Comparison of ENCODE assay signal across 21 cellular contexts in the genomic region with DNA sequence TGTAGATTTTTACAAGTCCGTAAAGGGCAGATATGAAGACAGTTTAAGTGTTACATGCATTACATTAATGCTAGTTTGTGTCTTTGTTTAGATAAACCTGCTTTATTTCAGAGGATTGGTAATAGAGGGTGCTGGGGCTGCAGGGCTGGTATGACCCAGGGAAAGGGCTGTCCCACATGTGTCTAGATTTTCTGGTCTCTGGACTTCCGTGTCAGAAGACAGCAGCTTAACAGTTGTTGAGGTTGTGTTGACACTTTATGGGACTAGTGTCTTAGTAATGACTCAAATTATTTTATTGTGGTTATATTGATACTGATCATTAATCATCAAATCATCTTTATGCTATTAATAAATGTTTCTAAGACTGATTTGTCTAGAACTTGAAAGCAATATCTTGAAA. TPM values are rescaled to one million over a fixed set of nuclear protein-coding genes. Genes with fewer than 3 reads are reported as not detected.
A peak's percentile ranks its signal among the peaks of the same experiment; 100 is the strongest.
DNase-seq lines count a peak whose midpoint lies in the region; ATAC-seq and TF ChIP-seq lines count a peak whose summit lies in the region.
"Had no signal": no experiment of that assay in that cellular context is flagged by ENCODE, and none has a peak within 500 bp of the region (broad histone marks: within the 10 kb centered on the region; RNA-seq: fewer than 3 reads in every experiment).

No MANE protein-coding gene starts in this region.

- H3K4me1 Mint-ChIP-seq in activated naive CD8-positive, alpha-beta T cell (ENCODE audit: low read depth) = peaks cover 80% of the 10 kb centered on the region
- peaks cover 68% of the 10 kb centered on the region for H3K4me1 Mint-ChIP-seq in activated naive CD8-positive, alpha-beta T cell treated with anti-CD3 and anti-CD28 coated beads for 36 hours
- peaks cover 48% of the 10 kb centered on the region for H3K4me1 Mint-ChIP-seq in T-helper 17 cell
- peaks cover 17% of the 10 kb centered on the region for H3K4me1 Mint-ChIP-seq in progenitor cell of endocrine pancreas (ENCODE audit: low read depth)

- peak overlapping the region; percentile 89 for H3K27ac ChIP-seq in neutrophil
- no peak overlapping the region for H3K27ac ChIP-seq in upper lobe of left lung
- H3K27ac ChIP-seq: A549 had no signal

- no peak overlapping the region for H3K27ac Mint-ChIP-seq in activated naive CD8-positive, alpha-beta T cell
- H3K27ac Mint-ChIP-seq in activated naive CD8-positive, alpha-beta T cell treated with anti-CD3 and anti-CD28 coated beads for 36 hours = no peak overlapping the region
- peak overlapping the region; percentile 66 for H3K27ac Mint-ChIP-seq in T-helper 17 cell
- H3K27ac Mint-ChIP-seq in progenitor cell of endocrine pancreas = no peak overlapping the region

- no peak for TF ChIP-seq CTCF in neutrophil (IDR thresholded peaks at IDR 0.05)
- TF ChIP-seq CTCF in upper lobe of left lung (IDR thresholded peaks at IDR 0.05) = no peak
- TF ChIP-seq CTCF in progenitor cell of endocrine pancreas (IDR thresholded peaks at IDR 0.05; ENCODE audit: unreplicated experiment) = no peak

- WGBS in upper lobe of left lung, 2 donors = 82 to 98% methylated on average over 2 of the region's 2 CpGs

- no peaks in the 10 kb centered on the region for H3K27me3 Mint-ChIP-seq in activated naive CD8-positive, alpha-beta T cell
- H3K27me3 Mint-ChIP-seq in activated naive CD8-positive, alpha-beta T cell treated with anti-CD3 and anti-CD28 coated beads for 36 hours = no peaks in the 10 kb centered on the region
- H3K27me3 Mint-ChIP-seq in T-helper 17 cell = no peaks in the 10 kb centered on the region
- no peaks in the 10 kb centered on the region for H3K27me3 Mint-ChIP-seq in progenitor cell of endocrine pancreas
- H3K27me3 Mint-ChIP-seq: IgD-negative memory B cell had no signal

- ATAC-seq in T-helper 17 cell (no peak), upper lobe of left lung (ENCODE audit: low FRiP score in 2 of 2) (no peak)
- ATAC-seq: A549, PC-3 had no signal

- peaks cover 7% of the 10 kb centered on the region for H3K36me3 Mint-ChIP-seq in activated naive CD8-positive, alpha-beta T cell
- H3K36me3 Mint-ChIP-seq in activated naive CD8-positive, alpha-beta T cell treated with anti-CD3 and anti-CD28 coated beads for 36 hours = peaks cover 20% of the 10 kb centered on the region
- peaks cover 9% of the 10 kb centered on the region for H3K36me3 Mint-ChIP-seq in T-helper 17 cell (ENCODE audit: low read depth)
- no peaks in the 10 kb centered on the region for H3K36me3 Mint-ChIP-seq in progenitor cell of endocrine pancreas (ENCODE audit: insufficient read depth)

- H3K27me3 ChIP-seq in neutrophil (no peaks in the 10 kb centered on the region), upper lobe of left lung (no peaks in the 10 kb centered on the region)

- no peaks in the 10 kb centered on the region for H3K9me3 Mint-ChIP-seq in activated naive CD8-positive, alpha-beta T cell (ENCODE audit: low read depth)
- no peaks in the 10 kb centered on the region for H3K9me3 Mint-ChIP-seq in activated naive CD8-positive, alpha-beta T cell treated with anti-CD3 and anti-CD28 coated beads for 36 hours
- no peaks in the 10 kb centered on the region for H3K9me3 Mint-ChIP-seq in progenitor cell of endocrine pancreas (ENCODE audit: low read depth)
- H3K9me3 Mint-ChIP-seq: IgD-negative memory B cell had no signal

- no peak for TF ChIP-seq EP300 in upper lobe of left lung (IDR thresholded peaks at IDR 0.05)

- TF ChIP-seq POLR2A in upper lobe of left lung (IDR thresholded peaks at IDR 0.05) = no peak

- H3K4me1 ChIP-seq in neutrophil (ENCODE audit: control insufficient read depth in 1 of 2, insufficient read depth in 1 of 2, low read depth in 1 of 2, low read length in 1 of 2) (peaks cover 100% of the 10 kb centered on the region in 2 experiments), upper lobe of left lung (no peaks in the 10 kb centered on the region)
- H3K4me1 ChIP-seq: A549 had no signal

- H3K9me3 ChIP-seq in T-helper 17 cell (ENCODE audit: control insufficient read depth, low read length, poor library complexity, severe bottlenecking) = no peaks in the 10 kb centered on the region
- H3K9me3 ChIP-seq in neutrophil = no peaks in the 10 kb centered on the region
- H3K9me3 ChIP-seq in upper lobe of left lung = no peaks in the 10 kb centered on the region
- H3K9me3 ChIP-seq: A549, HAP-1, SK-N-SH had no signal

- H3K4me3 Mint-ChIP-seq in activated naive CD8-positive, alpha-beta T cell = peak overlapping the region; percentile 28
- no peak overlapping the region for H3K4me3 Mint-ChIP-seq in activated naive CD8-positive, alpha-beta T cell treated with anti-CD3 and anti-CD28 coated beads for 36 hours
- H3K4me3 Mint-ChIP-seq in T-helper 17 cell = no peak overlapping the region
- no peak overlapping the region for H3K4me3 Mint-ChIP-seq in progenitor cell of endocrine pancreas (ENCODE audit: low read depth)

- no peaks in the 10 kb centered on the region for H3K36me3 ChIP-seq in neutrophil
- H3K36me3 ChIP-seq in upper lobe of left lung = no peaks in the 10 kb centered on the region
- H3K36me3 ChIP-seq: HAP-1 had no signal

- DNase-seq in activated naive CD8-positive, alpha-beta T cell treated with anti-CD3 and anti-CD28 coated beads for 36 hours = no peak
- DNase-seq in T-helper 17 cell = no peak
- DNase-seq in upper lobe of left lung = no peak
- no peak for DNase-seq in progenitor cell of endocrine pancreas (ENCODE audit: low spot score, unreplicated experiment)
- DNase-seq in NCI-H146 treated with DMSO at 0.1 percent for 48 hours (lab: John Stamatoyannopoulos, UW; ENCODE audit: unreplicated experiment) = no peak
- DNase-seq: C1 segment of cervical spinal cord; DMS79; Kasumi-1; NCI-H1092 treated with DMSO at 0.1 percent for 48 hours; NCI-H146; NCI-H2081; NK-92 treated with Interleukin-12 subunit alpha and Interleukin-12 subunit beta, amount 100 ng/mL, for 24 hours; PC-3; RPMI8226; SHP77 treated with DMSO at 0.1 percent for 48 hours; SK-N-SH had no signal

- H3K4me3 ChIP-seq in neutrophil (ENCODE audit: low read depth in 1 of 2, low read length in 1 of 2) (no peak overlapping the region), upper lobe of left lung (no peak overlapping the region)
- H3K4me3 ChIP-seq: A549, HAP-1 had no signal

RNA-seq across cellular contexts. Expression of gene PRDM2, which starts 10.1 kb away (rescaled TPM):
- total RNA-seq in activated naive CD8-positive, alpha-beta T cell treated with anti-CD3 and anti-CD28 coated beads for 36 hours = 10 to 100 TPM; 47.3 to 57.5 TPM
- 100 to 1,000 TPM; 173 to 181 TPM for total RNA-seq in T-helper 17 cell
- total RNA-seq in upper lobe of left lung = 10 to 100 TPM; 35.0 to 70.2 (median 40.9) TPM
- total RNA-seq in progenitor cell of endocrine pancreas = 44.3 and 47.7 TPM in 2 replicates
